ENCODE assay signal across 8 cellular contexts in genomic region chr12:71582925-71583324, GRCh38.
"Had no signal": no experiment of that assay in that cellular context is flagged by ENCODE, and none has a peak within 500 bp of the region (broad histone marks: within the 10 kb centered on the region; RNA-seq: fewer than 3 reads in every experiment).

No MANE protein-coding gene starts in this region.

- H3K4me3 ChIP-seq: GM12878 had no signal

- FAIRE-seq: G401.6, GM12878, GM12891, GM12892, GM18507, GM19239 had no signal

- DNase-seq: GDM1, GF-D8 had no signal

- ATAC-seq: GM12878 had no signal
